10 cellular contexts compared by ENCODE assay signal in genomic region chr9:9003184-9003583, GRCh38.
DNase-seq lines count a peak whose midpoint lies in the region; ATAC-seq and TF ChIP-seq lines count a peak whose summit lies in the region.
"Had no signal": no experiment of that assay in that cellular context is flagged by ENCODE, and none has a peak within 500 bp of the region (broad histone marks: within the 10 kb centered on the region; RNA-seq: fewer than 3 reads in every experiment).

No MANE protein-coding gene starts in this region.

- H3K36me3 Mint-ChIP-seq in glutamatergic neuron (ENCODE audit: unreplicated experiment) = peaks cover 7% of the 10 kb centered on the region

- peaks cover 11% of the 10 kb centered on the region for H3K4me1 Mint-ChIP-seq in glutamatergic neuron (ENCODE audit: low read depth, unreplicated experiment)

- DNase-seq in ELF-1 (ENCODE audit: low read depth, low spot score) (peak; percentile 4), NCI-H2227 treated with DMSO at 0.1 percent for 48 hours (lab: John Stamatoyannopoulos, UW) (peak; percentile 37), dermis blood vessel endothelial cell (peak; percentile 3), midbrain (lab: John Stamatoyannopoulos, UW) (peak; percentile 68), glutamatergic neuron (no peak), MV-4-11 (lab: John Stamatoyannopoulos, UW) (no peak)
- DNase-seq: activated T-cell treated with anti-CD3 and anti-CD28 coated beads, Interleukin-2, amount 50 U/mL, for 48 hours; GDM1 had no signal

- H3K27me3 Mint-ChIP-seq in glutamatergic neuron (ENCODE audit: unreplicated experiment) = peaks cover 2% of the 10 kb centered on the region

- H3K27ac Mint-ChIP-seq in glutamatergic neuron (ENCODE audit: unreplicated experiment) = no peak overlapping the region

- H3K9me3 Mint-ChIP-seq in glutamatergic neuron (ENCODE audit: unreplicated experiment) = peaks cover under 1% of the 10 kb centered on the region

- no peak for TF ChIP-seq CTCF in glutamatergic neuron (IDR thresholded peaks at IDR 0.05; ENCODE audit: partially characterized antibody, unreplicated experiment)

- ATAC-seq in GM19023 (IDR thresholded peaks at IDR 0.05; ENCODE audit: unreplicated experiment) = no peak
- no peak for ATAC-seq in HG02588 (IDR thresholded peaks at IDR 0.05; ENCODE audit: unreplicated experiment)

- no peak overlapping the region for H3K4me3 Mint-ChIP-seq in glutamatergic neuron (ENCODE audit: unreplicated experiment)

Comparison
In these comparisons a context has a peak if more than half of its experiments do, and no peak if none do; other contexts are left out.
1. DNase-seq: peak in ELF-1 (single experiment), NCI-H2227 treated with DMSO at 0.1 percent for 48 hours (single experiment), dermis blood vessel endothelial cell (single experiment) and midbrain (single experiment); none in glutamatergic neuron (single experiment) and MV-4-11 (single experiment).